ENCODE assay signal across 11 cellular contexts in the genomic region with DNA sequence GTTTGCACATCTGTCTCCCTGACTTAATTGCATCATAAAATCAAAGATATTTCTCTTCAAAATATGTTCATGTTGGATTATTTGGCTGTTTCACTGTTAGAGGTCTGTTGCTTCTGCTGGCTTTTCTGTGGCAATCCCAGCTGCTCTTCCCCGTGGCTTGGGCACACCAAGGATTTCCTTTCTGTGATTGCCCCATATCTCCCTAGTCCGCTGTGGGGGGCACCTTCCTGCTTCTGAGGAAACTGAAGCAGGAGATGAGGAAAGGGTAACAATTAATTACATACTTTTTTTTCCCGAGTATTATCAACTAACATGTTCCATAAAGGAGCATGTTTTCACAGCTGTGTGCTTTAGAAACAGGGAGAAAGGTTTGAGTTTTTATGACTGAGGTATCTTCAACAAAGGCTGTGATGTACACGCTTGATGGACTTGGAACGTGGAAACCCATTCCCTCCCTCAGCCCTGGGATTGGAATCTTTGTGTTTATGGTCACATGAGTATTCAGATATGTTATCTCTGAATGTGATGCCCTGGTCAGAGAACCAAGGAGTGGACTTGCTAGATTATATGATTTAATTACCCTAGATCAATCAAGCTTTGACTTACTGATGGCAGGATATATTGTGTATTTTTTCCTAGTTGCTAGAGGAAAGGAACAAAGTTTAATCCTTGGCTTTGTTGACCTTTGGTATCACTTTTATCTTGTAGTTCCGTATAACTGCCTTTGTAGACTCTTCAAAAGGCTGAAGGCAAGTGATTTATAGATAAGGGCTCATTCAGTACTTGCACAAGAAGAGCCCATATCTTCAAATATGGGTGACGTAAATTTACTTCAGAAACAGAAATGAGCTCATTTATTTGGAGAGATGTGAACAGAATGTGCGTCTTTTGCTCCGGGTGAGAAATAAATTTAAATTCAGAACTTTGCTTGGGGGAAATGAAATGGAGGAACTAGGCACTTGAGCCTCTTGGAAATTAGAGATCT. TPM values are rescaled to one million over a fixed set of nuclear protein-coding genes. Genes with fewer than 3 reads are reported as not detected.
A peak's percentile ranks its signal among the peaks of the same experiment; 100 is the strongest.
DNase-seq lines count a peak whose midpoint lies in the region; ATAC-seq and TF ChIP-seq lines count a peak whose summit lies in the region.
"Had no signal": no experiment of that assay in that cellular context is flagged by ENCODE, and none has a peak within 500 bp of the region (broad histone marks: within the 10 kb centered on the region; RNA-seq: fewer than 3 reads in every experiment).

No MANE protein-coding gene starts in this region.

- H3K4me3 Mint-ChIP-seq in activated naive CD4-positive, alpha-beta T cell treated with anti-CD3 and anti-CD28 coated beads, Interleukin-2, amount 50 U/mL, for 24 hours: peak overlapping the region; percentile 11
- H3K4me3 Mint-ChIP-seq in WTC11: no peak overlapping the region
- H3K4me3 Mint-ChIP-seq: IgD-negative memory B cell had no signal

- no peak for ATAC-seq in WTC11

- peak overlapping the region; percentile 52 for H3K27ac ChIP-seq in thymus (ENCODE audit: low read depth)

- no peaks in the 10 kb centered on the region for H3K27me3 ChIP-seq in thymus (ENCODE audit: control insufficient read depth, insufficient read depth)

- POLR2A ChIA-PET in WTC11 (lab: Charles Lee): no interaction called here

- no peaks in the 10 kb centered on the region for H3K9me3 ChIP-seq in thymus (ENCODE audit: control insufficient read depth)

- CTCF ChIA-PET in WTC11 (lab: Charles Lee): no interaction called here

- peaks cover 9% of the 10 kb centered on the region for H3K36me3 Mint-ChIP-seq in activated naive CD4-positive, alpha-beta T cell treated with anti-CD3 and anti-CD28 coated beads, Interleukin-2, amount 50 U/mL, for 24 hours
- peaks cover 10% of the 10 kb centered on the region for H3K36me3 Mint-ChIP-seq in WTC11

- H3K4me1 Mint-ChIP-seq in activated naive CD4-positive, alpha-beta T cell treated with anti-CD3 and anti-CD28 coated beads, Interleukin-2, amount 50 U/mL, for 24 hours: peaks cover 45% of the 10 kb centered on the region
- H3K4me1 Mint-ChIP-seq in WTC11: peaks cover 30% of the 10 kb centered on the region

- no peaks in the 10 kb centered on the region for H3K9me3 Mint-ChIP-seq in activated naive CD4-positive, alpha-beta T cell treated with anti-CD3 and anti-CD28 coated beads, Interleukin-2, amount 50 U/mL, for 24 hours
- peaks cover 12% of the 10 kb centered on the region for H3K9me3 Mint-ChIP-seq in WTC11

- peaks cover 14% of the 10 kb centered on the region for H3K4me1 ChIP-seq in thymus (ENCODE audit: control insufficient read depth, insufficient read depth, low read length)

- WGBS in thymus: 63% methylated on average over 9 of the region's 9 CpGs

- no peak for TF ChIP-seq CTCF in WTC11 (IDR thresholded peaks at IDR 0.05)

- no peak for DNase-seq in activated naive CD4-positive, alpha-beta T cell treated with anti-CD3 and anti-CD28 coated beads, Interleukin-2, amount 50 U/mL, for 16 hours
- DNase-seq in WTC11 (ENCODE audit: low spot score) (no peak), left kidney (ENCODE audit: low read depth, low spot score) (peak; percentile 80), NCI-H187 treated with DMSO at 0.1 percent for 48 hours (lab: John Stamatoyannopoulos, UW) (no peak), NCI-H2227 treated with DMSO at 0.1 percent for 48 hours (lab: John Stamatoyannopoulos, UW) (no peak), NCI-H2029 (lab: John Stamatoyannopoulos, UW) (no peak)
- DNase-seq: activated T-cell treated with anti-CD3 and anti-CD28 coated beads for 4 hours, nucleus accumbens had no signal

- no peaks in the 10 kb centered on the region for H3K36me3 ChIP-seq in thymus (ENCODE audit: control insufficient read depth, insufficient read depth)

- peak overlapping the region; percentile 68 for H3K27ac Mint-ChIP-seq in activated naive CD4-positive, alpha-beta T cell treated with anti-CD3 and anti-CD28 coated beads, Interleukin-2, amount 50 U/mL, for 24 hours
- H3K27ac Mint-ChIP-seq in WTC11: no peak overlapping the region
- H3K27ac Mint-ChIP-seq: IgD-negative memory B cell had no signal

- H3K27me3 Mint-ChIP-seq in activated naive CD4-positive, alpha-beta T cell treated with anti-CD3 and anti-CD28 coated beads, Interleukin-2, amount 50 U/mL, for 24 hours: no peaks in the 10 kb centered on the region
- H3K27me3 Mint-ChIP-seq in WTC11 (ENCODE audit: low read depth): no peaks in the 10 kb centered on the region
- H3K27me3 Mint-ChIP-seq: IgD-negative memory B cell had no signal

- no peak overlapping the region for H3K4me3 ChIP-seq in thymus (ENCODE audit: low read length)

TF ChIP-seq in WTC11, 78 proteins besides CTCF, POLR2A, EP300 and RAD21:
- TF ChIP-seq, protein P1, sequence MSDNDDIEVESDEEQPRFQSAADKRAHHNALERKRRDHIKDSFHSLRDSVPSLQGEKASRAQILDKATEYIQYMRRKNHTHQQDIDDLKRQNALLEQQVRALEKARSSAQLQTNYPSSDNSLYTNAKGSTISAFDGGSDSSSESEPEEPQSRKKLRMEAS (CRISPR knock-in tag; IDR thresholded peaks at IDR 0.05): no peak
- 0 out of 2 replicates have a peak, but pooled peaks have one; percentile 33 for TF ChIP-seq GABPB1 (CRISPR knock-in tag; IDR thresholded peaks at IDR 0.05)

RNA-seq across cellular contexts. Expression of a gene that starts 46.7 kb away (rescaled TPM):
- 13.2 to 16.4 TPM (median 15.1 TPM) in 3 replicates for total RNA-seq in WTC11 (2021)
- 7.0 TPM for polyA plus RNA-seq in thymus

RNA-seq across cellular contexts. Expression of a gene that starts 53.5 kb away (rescaled TPM):
- 6.8 to 10.7 TPM (median 10.6 TPM) in 3 replicates for total RNA-seq in WTC11 (2021)
- polyA plus RNA-seq in thymus: 4.6 TPM
